ENCODE assay signal across 9 cellular contexts in genomic region chr3:188286087-188286513, GRCh38.
DNase-seq lines count a peak whose midpoint lies in the region; ATAC-seq and TF ChIP-seq lines count a peak whose summit lies in the region.
"Had no signal": no experiment of that assay in that cellular context is flagged by ENCODE, and none has a peak within 500 bp of the region (broad histone marks: within the 10 kb centered on the region; RNA-seq: fewer than 3 reads in every experiment).

No MANE protein-coding gene starts in this region.

- H4K20me1 ChIP-seq in SK-N-SH (ENCODE audit: insufficient read depth), result no peaks in the 10 kb centered on the region

- POLR2A ChIA-PET in SK-N-SH (lab: Yijun Ruan, JAX), result no interaction called here

- H3K27me3 Mint-ChIP-seq in Calu3 (ENCODE audit: unreplicated experiment) (no peaks in the 10 kb centered on the region), CD14-positive monocyte (ENCODE audit: low read depth in 3 of 3) (peaks cover 0 to 2% (median 0%) of the 10 kb centered on the region in 3 donors)

- H3K4me2 ChIP-seq in SK-N-SH, result peak overlapping the region; percentile 67

- peaks cover 0 to 35% of the 10 kb centered on the region in 2 experiments; a peak in 2 of 4 replicates for H3K4me1 ChIP-seq in SK-N-SH (ENCODE audit: control insufficient read depth in 1 of 2, insufficient read depth in 2 of 2, low read depth in 1 of 2, low read length in 1 of 2)

- H3K9me3 Mint-ChIP-seq in Calu3 (ENCODE audit: low read depth, unreplicated experiment), result no peaks in the 10 kb centered on the region
- no peaks in the 10 kb centered on the region for H3K9me3 Mint-ChIP-seq in CD14-positive monocyte

- DNase-seq in Calu3, result no peak
- no peak for DNase-seq in SK-N-SH
- peak; percentile 99 for DNase-seq in fibroblast of peridontal ligament (ENCODE audit: extremely low read depth)
- peak; percentile 51 for DNase-seq in pulmonary artery endothelial cell (ENCODE audit: low read depth, low spot score)
- DNase-seq in CD14-positive monocyte (ENCODE audit: low spot score), result no peak
- DNase-seq in GDM1 (lab: John Stamatoyannopoulos, UW), result no peak
- DNase-seq: nucleus accumbens had no signal

- no peak for ATAC-seq in GM19463 (IDR thresholded peaks at IDR 0.05; ENCODE audit: unreplicated experiment)
- ATAC-seq in GM19467 (IDR thresholded peaks at IDR 0.05; ENCODE audit: unreplicated experiment), result no peak

- peak overlapping the region; percentile 40 for H3K27ac Mint-ChIP-seq in Calu3 (ENCODE audit: unreplicated experiment)
- peak overlapping the region in 2 of 7 donors; percentile 3 to 53 for H3K27ac Mint-ChIP-seq in CD14-positive monocyte

- no peaks in the 10 kb centered on the region for H3K27me3 ChIP-seq in SK-N-SH (ENCODE audit: insufficient read depth)

- no peaks in the 10 kb centered on the region for H3K9me2 ChIP-seq in SK-N-SH

- no peak overlapping the region for H3K4me3 ChIP-seq in SK-N-SH (ENCODE audit: low read depth in 2 of 2, low read length in 1 of 2)

- peak overlapping the region; percentile 54; the same call in 1 of the 2 replicates for H3K9ac ChIP-seq in SK-N-SH

- H2AFZ ChIP-seq in SK-N-SH (ENCODE audit: low read depth), result no peak overlapping the region

- CTCF ChIA-PET in Calu3 (lab: Charles Lee), result no interaction called here
- CTCF ChIA-PET in SK-N-SH (lab: Yijun Ruan, JAX), result no interaction called here

- 0% methylated on average over 3 of the region's 3 CpGs for WGBS in SK-N-SH (ENCODE audit: low lambda C conversion rate)

- no TSS peak for BruUV-seq in Calu3 (replicated peaks; lab: Mats Ljungman, UMichigan)

- H3K4me3 Mint-ChIP-seq in Calu3 (ENCODE audit: low read depth, unreplicated experiment) (no peak overlapping the region), CD14-positive monocyte (no peak overlapping the region)

- H3K36me3 ChIP-seq in SK-N-SH (replicated peaks in 1 of 2; ENCODE audit: control insufficient read depth in 1 of 2, insufficient read depth in 2 of 2, low read length in 1 of 2), result peaks cover 0 to 5% of the 10 kb centered on the region in 2 experiments

- TF ChIP-seq RAD21 in SK-N-SH (IDR thresholded peaks at IDR 0.05; ENCODE audit: low read length), result no peak

- TF ChIP-seq EP300 in SK-N-SH (IDR thresholded peaks at IDR 0.05; ENCODE audit: borderline replicate concordance in 1 of 2, low read depth in 1 of 2, low read length in 1 of 2), result peak in 1 of 2 experiments; percentile 91; a peak in 2 of 4 replicates

- intact Hi-C loops in Calu3 (cut with micrococcal nuclease; ENCODE audit: unreplicated experiment), result no loop called here
- intact Hi-C loops in CD14-positive monocyte (cut with micrococcal nuclease), result no loop called here

- H3K4me1 Mint-ChIP-seq in Calu3 (ENCODE audit: low read depth, unreplicated experiment), result peaks cover 59% of the 10 kb centered on the region
- H3K4me1 Mint-ChIP-seq in CD14-positive monocyte, result peaks cover 3% of the 10 kb centered on the region

- TF ChIP-seq CTCF in Calu3 (IDR thresholded peaks at IDR 0.05; ENCODE audit: unreplicated experiment) (no peak), SK-N-SH (IDR thresholded peaks at IDR 0.05) (no peak), CD14-positive monocyte (IDR thresholded peaks at IDR 0.05) (no peak)

- peaks cover 33% of the 10 kb centered on the region for H3F3A ChIP-seq in SK-N-SH (replicated peaks; ENCODE audit: insufficient read depth)

- peaks cover 75% of the 10 kb centered on the region for H3K79me2 ChIP-seq in SK-N-SH (ENCODE audit: insufficient read depth)

- H3K36me3 Mint-ChIP-seq in Calu3 (ENCODE audit: insufficient read depth, unreplicated experiment) (peaks cover 5% of the 10 kb centered on the region), CD14-positive monocyte (peaks cover 24 to 33% of the 10 kb centered on the region in 2 donors)

- H3K27ac ChIP-seq in SK-N-SH (ENCODE audit: low read depth in 2 of 2, low read length in 1 of 2), result peak overlapping the region; percentile 31 to 99; a peak in 3 of 4 replicates

- H3K9me3 ChIP-seq in SK-N-SH, result no peaks in the 10 kb centered on the region

TF ChIP-seq in SK-N-SH, 30 proteins besides CTCF, POLR2A, EP300 and RAD21 (continues in another document):
- peak; percentile 68; the same call in 1 of the 2 replicates for TF ChIP-seq FOXM1 (IDR thresholded peaks at IDR 0.05; ENCODE audit: low read depth)
- TF ChIP-seq RCOR1 (IDR thresholded peaks at IDR 0.05; ENCODE audit: low read length), result no peak
- TF ChIP-seq NFIC (IDR thresholded peaks at IDR 0.05; ENCODE audit: borderline replicate concordance), result peak; percentile 96
- peak; percentile 97 for TF ChIP-seq FOSL2 (IDR thresholded peaks at IDR 0.05; ENCODE audit: borderline replicate concordance, low read depth)
- TF ChIP-seq SMC3 (IDR thresholded peaks at IDR 0.05; ENCODE audit: low read depth, low read length), result no peak
- TF ChIP-seq FOXJ3 (CRISPR knock-in tag; IDR thresholded peaks at IDR 0.05), result no peak
- TF ChIP-seq SIN3A (IDR thresholded peaks at IDR 0.05; ENCODE audit: borderline replicate concordance, low read depth, low read length), result peak; percentile 76; the same call in 1 of the 2 replicates
- TF ChIP-seq JUND (IDR thresholded peaks at IDR 0.05), result peak; percentile 93
- no peak for TF ChIP-seq RFX5 (IDR thresholded peaks at IDR 0.05; ENCODE audit: low read length)
- no peak for TF ChIP-seq NRF1 (IDR thresholded peaks at IDR 0.05; ENCODE audit: low read depth, low read length)
- TF ChIP-seq TCF12 (IDR thresholded peaks at IDR 0.05), result peak; percentile 93
- TF ChIP-seq USF1 (IDR thresholded peaks at IDR 0.05; ENCODE audit: borderline replicate concordance, low read depth), result no peak
- TF ChIP-seq ELF1 (IDR thresholded peaks at IDR 0.05), result 0 out of 2 replicates have a peak, but pooled peaks have one; percentile 18
- 0 out of 2 replicates have a peak, but pooled peaks have one; percentile 69 for TF ChIP-seq ZBTB33 (IDR thresholded peaks at IDR 0.05; ENCODE audit: borderline replicate concordance, low read depth)
- TF ChIP-seq RXRA (IDR thresholded peaks at IDR 0.05; ENCODE audit: borderline replicate concordance, low read depth), result peak; percentile 98
- peak; percentile 68; the same call in 1 of the 2 replicates for TF ChIP-seq POLR2AphosphoS5 (IDR thresholded peaks at IDR 0.05; ENCODE audit: low read depth, low read length)
- TF ChIP-seq PBX3 (IDR thresholded peaks at IDR 0.05), result peak; percentile 81
- TF ChIP-seq MAX (IDR thresholded peaks at IDR 0.05; ENCODE audit: low read depth), result peak; percentile 91
- no peak for TF ChIP-seq CHD2 (IDR thresholded peaks at IDR 0.05; ENCODE audit: low read length, partially characterized antibody)
- TF ChIP-seq MXI1 (IDR thresholded peaks at IDR 0.05; ENCODE audit: low read depth, low read length), result no peak
- TF ChIP-seq EZH2phosphoT487 (IDR thresholded peaks at IDR 0.05; ENCODE audit: borderline replicate concordance, low read depth), result no peak
- no peak for TF ChIP-seq USF2 (IDR thresholded peaks at IDR 0.05; ENCODE audit: borderline replicate concordance, low read depth, low read length)
- TF ChIP-seq TAF1 (IDR thresholded peaks at IDR 0.05; ENCODE audit: borderline replicate concordance, low read depth, low read length), result no peak; the same call in 1 of the 2 replicates
- TF ChIP-seq GABPA (IDR thresholded peaks at IDR 0.05; ENCODE audit: low read depth), result no peak
- peak; percentile 81; the same call in 1 of the 2 replicates for TF ChIP-seq TEAD4 (IDR thresholded peaks at IDR 0.05; ENCODE audit: borderline replicate concordance, insufficient read depth)

Comparison
In these comparisons a context has a peak if more than half of its experiments do, and no peak if none do; other contexts are left out.
1. DNase-seq: peak in fibroblast of peridontal ligament (single experiment) and pulmonary artery endothelial cell (single experiment); none in Calu3 (single experiment), SK-N-SH (single experiment), CD14-positive monocyte (single experiment) and GDM1 (single experiment).